ENCODE assay signal across 26 cellular contexts in the genomic region with DNA sequence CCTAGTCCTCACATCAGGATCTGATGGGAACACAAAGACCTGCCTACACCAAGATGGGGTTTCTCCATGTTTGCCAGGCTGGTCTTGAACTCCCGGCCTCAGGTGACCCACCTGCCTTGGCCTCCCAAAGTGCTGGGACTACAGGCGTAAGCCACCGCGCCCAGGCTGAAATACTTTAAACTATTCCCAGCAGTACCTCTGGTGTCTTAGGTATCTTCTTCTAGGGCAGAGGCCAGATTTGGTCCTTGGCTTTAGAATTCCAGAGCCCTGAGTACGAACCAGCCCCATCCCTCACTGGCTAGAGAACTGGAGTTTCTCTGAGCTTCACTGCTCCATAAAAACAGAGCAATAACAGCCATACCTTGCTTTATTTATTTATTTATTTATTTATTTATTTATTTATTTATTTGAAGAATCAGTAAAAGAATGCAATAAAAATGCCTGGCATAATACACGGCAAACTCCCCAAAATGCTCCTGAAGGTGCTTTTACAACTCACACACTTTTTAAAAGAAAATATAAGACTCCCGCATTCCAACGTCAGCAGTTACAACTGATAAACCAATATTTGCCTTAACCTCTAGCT.
"Had no signal": no experiment of that assay in that cellular context is flagged by ENCODE, and none has a peak within 500 bp of the region (broad histone marks: within the 10 kb centered on the region; RNA-seq: fewer than 3 reads in every experiment).

No MANE protein-coding gene starts in this region.

- H3K9me3 ChIP-seq: heart left ventricle, left ventricle myocardium inferior, mucosa of descending colon, neutrophil, psoas muscle, right atrium auricular region, right lobe of liver, tibial nerve, upper lobe of left lung had no signal

- H3K27ac Mint-ChIP-seq: naive thymus-derived CD4-positive, alpha-beta T cell; natural killer cell treated with Interleukin-12 subunit alpha and Interleukin-12 subunit beta and Interleukin-15 and Interleukin-18, amount 100 ng/mL, for 72 hours; stimulated activated memory B cell treated with anti-CD40 and anti-IgM and Interleukin-4, amounts not matched to agents 10 μg/mL and 1 μg/mL and 100 μg/mL, for 72 hours had no signal

- H3K4me1 ChIP-seq: heart left ventricle, left ventricle myocardium inferior, parathyroid adenoma, psoas muscle, right atrium auricular region, right lobe of liver, upper lobe of left lung had no signal

- H3K9ac ChIP-seq: parathyroid adenoma had no signal

- H3K36me3 ChIP-seq: heart left ventricle, left ventricle myocardium inferior, neutrophil, right atrium auricular region, right lobe of liver, tibial nerve, upper lobe of left lung had no signal

- H3K4me1 Mint-ChIP-seq: naive thymus-derived CD4-positive, alpha-beta T cell; stimulated activated memory B cell treated with anti-CD40 and anti-IgM and Interleukin-4, amounts not matched to agents 10 μg/mL and 1 μg/mL and 100 μg/mL, for 72 hours; stimulated activated naive CD8-positive, alpha-beta T cell treated with anti-CD3 and anti-CD28 coated beads, Interleukin-15, amount 100 ng/mL, for 72 hours had no signal

- DNase-seq: heart left ventricle; islet precursor cell; left ventricle myocardium inferior; mesendoderm; midbrain; mucosa of descending colon; naive thymus-derived CD4-positive, alpha-beta T cell; occipital lobe; psoas muscle; right lobe of liver; stimulated activated CD4-positive, alpha-beta T cell treated with anti-CD3 and anti-CD28 coated beads, Interleukin-1b, Interleukin-23, amount 100 ng/mL, for 48 hours; stimulated activated CD4-positive, alpha-beta T cell treated with anti-CD3 and anti-CD28 coated beads, Interleukin-2, amount 100 ng/mL, for 48 hours; stimulated activated CD4-positive, alpha-beta T cell treated with anti-CD3 and anti-CD28 coated beads, Interleukin-4, amount 100 ng/mL, for 4 hours; stimulated activated CD8-positive, alpha-beta memory T cell treated with anti-CD3 and anti-CD28 coated beads, Interleukin-4, amount 100 ng/mL, for 48 hours; stimulated activated naive CD4-positive, alpha-beta T cell treated with Interleukin-2 at 50 U/mL for 16 hours; stimulated activated naive CD8-positive, alpha-beta T cell treated with anti-CD3 and anti-CD28 coated beads, Interleukin-15, amount 100 ng/mL, for 72 hours; upper lobe of left lung had no signal

- H3K4me3 ChIP-seq: heart left ventricle, left ventricle myocardium inferior, lung, mucosa of descending colon, psoas muscle, right atrium auricular region, right lobe of liver, smooth muscle cell, tibial nerve, upper lobe of left lung had no signal

- H3K79me2 ChIP-seq: parathyroid adenoma had no signal

- H3K9me3 Mint-ChIP-seq: naive thymus-derived CD4-positive, alpha-beta T cell; natural killer cell treated with Interleukin-12 subunit alpha and Interleukin-12 subunit beta and Interleukin-15 and Interleukin-18, amount 100 ng/mL, for 72 hours; neural crest cell; stimulated activated naive CD8-positive, alpha-beta T cell treated with anti-CD3 and anti-CD28 coated beads, Interleukin-15, amount 100 ng/mL, for 72 hours had no signal

- H3K36me3 Mint-ChIP-seq: naive thymus-derived CD4-positive, alpha-beta T cell; natural killer cell treated with Interleukin-12 subunit alpha and Interleukin-12 subunit beta and Interleukin-15 and Interleukin-18, amount 100 ng/mL, for 72 hours; stimulated activated memory B cell treated with anti-CD40 and anti-IgM and Interleukin-4, amounts not matched to agents 10 μg/mL and 1 μg/mL and 100 μg/mL, for 72 hours had no signal

- H3K4me2 ChIP-seq: smooth muscle cell had no signal

- H3K27me3 ChIP-seq: right atrium auricular region, right lobe of liver, upper lobe of left lung had no signal

- H2AFZ ChIP-seq: parathyroid adenoma had no signal

- H3K4me3 Mint-ChIP-seq: naive thymus-derived CD4-positive, alpha-beta T cell; natural killer cell treated with Interleukin-12 subunit alpha and Interleukin-12 subunit beta and Interleukin-15 and Interleukin-18, amount 100 ng/mL, for 72 hours; neural crest cell; stimulated activated memory B cell treated with anti-CD40 and anti-IgM and Interleukin-4, amounts not matched to agents 10 μg/mL and 1 μg/mL and 100 μg/mL, for 72 hours; stimulated activated naive CD8-positive, alpha-beta T cell treated with anti-CD3 and anti-CD28 coated beads, Interleukin-15, amount 100 ng/mL, for 72 hours had no signal

- H3K27ac ChIP-seq: heart left ventricle, left ventricle myocardium inferior, neutrophil, parathyroid adenoma, psoas muscle, right atrium auricular region, right lobe of liver, tibial nerve, upper lobe of left lung had no signal

- H3K27me3 Mint-ChIP-seq: stimulated activated memory B cell treated with anti-CD40 and anti-IgM and Interleukin-4, amounts not matched to agents 10 μg/mL and 1 μg/mL and 100 μg/mL, for 72 hours had no signal

- ATAC-seq: heart left ventricle; mucosa of descending colon; naive thymus-derived CD4-positive, alpha-beta T cell; natural killer cell treated with Interleukin-12 subunit alpha and Interleukin-12 subunit beta and Interleukin-15 and Interleukin-18, amount 100 ng/mL, for 72 hours; psoas muscle; right lobe of liver; stimulated activated memory B cell treated with anti-CD40 and anti-IgM and Interleukin-4, amounts not matched to agents 10 μg/mL and 1 μg/mL and 100 μg/mL, for 72 hours; stimulated activated naive CD8-positive, alpha-beta T cell treated with anti-CD3 and anti-CD28 coated beads, Interleukin-15, amount 100 ng/mL, for 72 hours had no signal
